1 cellular context compared by ENCODE assay signal in the genomic region with DNA sequence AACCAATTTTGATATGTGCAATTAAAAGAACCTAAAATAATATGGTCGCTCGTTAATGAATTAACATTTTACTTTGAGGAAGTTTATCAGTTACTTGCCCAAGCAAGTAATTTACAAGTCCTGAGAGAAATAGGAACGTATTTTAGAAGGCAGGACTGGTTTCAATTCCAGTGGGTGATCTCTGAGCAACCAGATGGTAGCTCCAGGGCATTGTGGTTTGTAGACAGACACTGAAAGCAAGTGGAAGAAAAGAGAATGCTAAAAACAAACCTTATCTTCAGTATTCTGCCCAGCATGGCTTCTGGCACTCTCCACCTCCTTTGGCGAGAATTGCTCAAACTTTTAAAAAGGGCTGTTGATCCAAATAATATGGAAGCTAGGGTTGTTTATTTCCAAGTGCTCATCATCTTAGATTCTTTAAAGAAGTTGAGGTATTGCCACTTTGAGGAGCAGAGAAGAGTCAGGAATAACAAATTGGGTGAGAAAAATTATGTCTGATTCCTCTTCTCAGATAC.
TF ChIP-seq lines count a peak whose summit lies in the region.

No MANE protein-coding gene starts in this region.

TF ChIP-seq in SK-N-SH treated with all-trans-retinoic acid at 6 μM for 48 hours, 23 proteins besides CTCF, POLR2A, EP300 and RAD21 (continued from another document):
- TF ChIP-seq, protein P1, sequence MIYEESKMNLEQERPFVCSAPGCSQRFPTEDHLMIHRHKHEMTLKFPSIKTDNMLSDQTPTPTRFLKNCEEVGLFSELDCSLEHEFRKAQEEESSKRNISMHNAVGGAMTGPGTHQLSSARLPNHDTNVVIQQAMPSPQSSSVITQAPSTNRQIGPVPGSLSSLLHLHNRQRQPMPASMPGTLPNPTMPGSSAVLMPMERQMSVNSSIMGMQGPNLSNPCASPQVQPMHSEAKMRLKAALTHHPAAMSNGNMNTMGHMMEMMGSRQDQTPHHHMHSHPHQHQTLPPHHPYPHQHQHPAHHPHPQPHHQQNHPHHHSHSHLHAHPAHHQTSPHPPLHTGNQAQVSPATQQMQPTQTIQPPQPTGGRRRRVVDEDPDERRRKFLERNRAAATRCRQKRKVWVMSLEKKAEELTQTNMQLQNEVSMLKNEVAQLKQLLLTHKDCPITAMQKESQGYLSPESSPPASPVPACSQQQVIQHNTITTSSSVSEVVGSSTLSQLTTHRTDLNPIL (CRISPR knock-in tag; IDR thresholded peaks at IDR 0.05; ENCODE audit: low read depth) = no peak
- TF ChIP-seq, protein P2, sequence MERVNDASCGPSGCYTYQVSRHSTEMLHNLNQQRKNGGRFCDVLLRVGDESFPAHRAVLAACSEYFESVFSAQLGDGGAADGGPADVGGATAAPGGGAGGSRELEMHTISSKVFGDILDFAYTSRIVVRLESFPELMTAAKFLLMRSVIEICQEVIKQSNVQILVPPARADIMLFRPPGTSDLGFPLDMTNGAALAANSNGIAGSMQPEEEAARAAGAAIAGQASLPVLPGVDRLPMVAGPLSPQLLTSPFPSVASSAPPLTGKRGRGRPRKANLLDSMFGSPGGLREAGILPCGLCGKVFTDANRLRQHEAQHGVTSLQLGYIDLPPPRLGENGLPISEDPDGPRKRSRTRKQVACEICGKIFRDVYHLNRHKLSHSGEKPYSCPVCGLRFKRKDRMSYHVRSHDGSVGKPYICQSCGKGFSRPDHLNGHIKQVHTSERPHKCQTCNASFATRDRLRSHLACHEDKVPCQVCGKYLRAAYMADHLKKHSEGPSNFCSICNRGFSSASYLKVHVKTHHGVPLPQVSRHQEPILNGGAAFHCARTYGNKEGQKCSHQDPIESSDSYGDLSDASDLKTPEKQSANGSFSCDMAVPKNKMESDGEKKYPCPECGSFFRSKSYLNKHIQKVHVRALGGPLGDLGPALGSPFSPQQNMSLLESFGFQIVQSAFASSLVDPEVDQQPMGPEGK (CRISPR knock-in tag; IDR thresholded peaks at IDR 0.05; ENCODE audit: borderline replicate concordance) = no peak
- TF ChIP-seq TOX (CRISPR knock-in tag; IDR thresholded peaks at IDR 0.05; ENCODE audit: borderline replicate concordance) (no peak), PPARA (CRISPR knock-in tag; IDR thresholded peaks at IDR 0.05; ENCODE audit: borderline replicate concordance) (no peak)
